Comparison of ENCODE assay signal across 19 cellular contexts in the genomic region with DNA sequence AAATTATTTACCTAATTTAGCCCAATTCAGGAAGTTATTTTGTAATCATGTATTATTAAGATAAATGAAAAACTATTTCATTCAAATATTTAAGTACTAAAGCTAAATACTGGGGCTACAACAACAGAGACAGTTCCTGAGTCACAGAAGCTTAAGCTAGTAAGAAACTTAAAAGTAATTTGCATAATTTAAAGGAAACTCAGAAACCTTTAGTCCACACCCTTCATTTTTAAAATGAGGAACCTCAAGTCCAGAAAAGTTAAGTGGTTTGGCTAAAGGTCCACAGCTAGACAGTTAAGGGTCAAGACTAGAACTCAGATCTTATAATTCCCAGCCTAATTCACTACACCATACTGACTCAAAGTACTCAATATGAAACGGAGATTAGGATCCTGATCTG. TPM values are rescaled to one million over a fixed set of nuclear protein-coding genes. Genes with fewer than 3 reads are reported as not detected.
DNase-seq lines count a peak whose midpoint lies in the region; ATAC-seq and TF ChIP-seq lines count a peak whose summit lies in the region.
"Had no signal": no experiment of that assay in that cellular context is flagged by ENCODE, and none has a peak within 500 bp of the region (broad histone marks: within the 10 kb centered on the region; RNA-seq: fewer than 3 reads in every experiment).

No MANE protein-coding gene starts in this region.

- intact Hi-C loops in activated CD8-positive, alpha-beta T cell treated with anti-CD3 and anti-CD28 coated beads for 36 hours (cut with micrococcal nuclease): no loop called here

- no peak for TF ChIP-seq CTCF in activated CD8-positive, alpha-beta T cell treated with anti-CD3 and anti-CD28 coated beads for 36 hours (IDR thresholded peaks at IDR 0.05)

- H3K4me3 Mint-ChIP-seq in naive B cell: peak overlapping the region; percentile 12 to 75 (median 54)
- H3K4me3 Mint-ChIP-seq in activated CD8-positive, alpha-beta T cell treated with anti-CD3 and anti-CD28 coated beads for 36 hours: no peak overlapping the region
- H3K4me3 Mint-ChIP-seq: natural killer cell treated with Interleukin-12 subunit alpha and Interleukin-12 subunit beta and Interleukin-15 and Interleukin-18, amount 100 ng/mL, for 72 hours; type B pancreatic cell had no signal

- H3K4me1 Mint-ChIP-seq in naive B cell: peaks cover 44 to 76% (median 51%) of the 10 kb centered on the region in 3 donors
- peaks cover 55% of the 10 kb centered on the region for H3K4me1 Mint-ChIP-seq in activated CD8-positive, alpha-beta T cell treated with anti-CD3 and anti-CD28 coated beads for 36 hours (ENCODE audit: low read depth)

- H3K27ac Mint-ChIP-seq in naive B cell: peak overlapping the region in 2 of 6 donors; percentile 45 to 85
- no peak overlapping the region for H3K27ac Mint-ChIP-seq in activated CD8-positive, alpha-beta T cell treated with anti-CD3 and anti-CD28 coated beads for 36 hours
- H3K27ac Mint-ChIP-seq: type B pancreatic cell had no signal

- DNase-seq in naive B cell: peak; percentile 34
- no peak for DNase-seq in GDM1 (lab: John Stamatoyannopoulos, UW)
- DNase-seq in NCI-H1694 treated with DMSO at 0.1 percent for 48 hours (lab: John Stamatoyannopoulos, UW): no peak
- DNase-seq in activated CD8-positive, alpha-beta T cell treated with anti-CD3 and anti-CD28 coated beads for 36 hours: no peak
- no peak for DNase-seq in erythroblast (lab: John Stamatoyannopoulos, UW)
- DNase-seq: activated naive CD4-positive, alpha-beta T cell; brain microvascular endothelial cell; DMS79; left ventricle myocardium inferior; NCI-H1436 treated with DMSO at 0.1 percent for 48 hours; NCI-H510A treated with DMSO at 0.1 percent for 48 hours; retina; RPMI8226; stimulated activated CD4-positive, alpha-beta T cell treated with anti-CD3 and anti-CD28 coated beads, Interleukin-1b, Interleukin-23, amount 100 ng/mL, for 48 hours had no signal

- CTCF ChIA-PET in activated CD8-positive, alpha-beta T cell treated with anti-CD3 and anti-CD28 coated beads for 36 hours (lab: Charles Lee): interaction anchor here (0.7 kb wide), 1 partner anchor 26 kb away, joined by 3 read pairs; no protein-coding TSS in a partner anchor

- POLR2A ChIA-PET in activated CD8-positive, alpha-beta T cell treated with anti-CD3 and anti-CD28 coated beads for 36 hours (lab: Charles Lee): no interaction called here

- H3K9me3 Mint-ChIP-seq in naive B cell: no peaks in the 10 kb centered on the region
- no peaks in the 10 kb centered on the region for H3K9me3 Mint-ChIP-seq in activated CD8-positive, alpha-beta T cell treated with anti-CD3 and anti-CD28 coated beads for 36 hours
- H3K9me3 Mint-ChIP-seq: natural killer cell treated with Interleukin-12 subunit alpha and Interleukin-12 subunit beta and Interleukin-15 and Interleukin-18, amount 100 ng/mL, for 72 hours had no signal

- no peak for TF ChIP-seq POLR2A in erythroblast (IDR thresholded peaks at IDR 0.05; ENCODE audit: low read length)

- ATAC-seq in GM18511 (IDR thresholded peaks at IDR 0.05; ENCODE audit: unreplicated experiment) (peak; percentile 30), GM21619 (IDR thresholded peaks at IDR 0.05; ENCODE audit: unreplicated experiment) (peak; percentile 33), HG03571 (IDR thresholded peaks at IDR 0.05; ENCODE audit: unreplicated experiment) (peak; percentile 38), naive B cell (ENCODE audit: low read depth in 2 of 2) (peak; percentile 78 to 84)
- ATAC-seq in activated CD8-positive, alpha-beta T cell treated with anti-CD3 and anti-CD28 coated beads for 36 hours: no peak
- ATAC-seq: natural killer cell treated with Interleukin-12 subunit alpha and Interleukin-12 subunit beta and Interleukin-15 and Interleukin-18, amount 100 ng/mL, for 72 hours had no signal

- no peaks in the 10 kb centered on the region for H3K27me3 Mint-ChIP-seq in naive B cell
- no peaks in the 10 kb centered on the region for H3K27me3 Mint-ChIP-seq in activated CD8-positive, alpha-beta T cell treated with anti-CD3 and anti-CD28 coated beads for 36 hours
- H3K27me3 Mint-ChIP-seq: natural killer cell treated with Interleukin-12 subunit alpha and Interleukin-12 subunit beta and Interleukin-15 and Interleukin-18, amount 100 ng/mL, for 72 hours; type B pancreatic cell had no signal

- H3K36me3 Mint-ChIP-seq in naive B cell: peaks cover 0 to 7% of the 10 kb centered on the region in 2 donors
- H3K36me3 Mint-ChIP-seq in activated CD8-positive, alpha-beta T cell treated with anti-CD3 and anti-CD28 coated beads for 36 hours (ENCODE audit: low read depth): peaks cover 9% of the 10 kb centered on the region
- H3K36me3 Mint-ChIP-seq: natural killer cell treated with Interleukin-12 subunit alpha and Interleukin-12 subunit beta and Interleukin-15 and Interleukin-18, amount 100 ng/mL, for 72 hours had no signal

RNA-seq across cellular contexts. Expression of a gene that starts 7.2 kb away (rescaled TPM):
- polyA plus RNA-seq in naive B cell (ENCODE audit: low read depth in 6 of 6): 100 to 1,000 TPM in 1 of 6 donors, 10 to 100 TPM in 5; 72.2 to 116 (median 84.1) TPM
- total RNA-seq in activated CD8-positive, alpha-beta T cell treated with anti-CD3 and anti-CD28 coated beads for 36 hours: 10 to 100 TPM; 14.6 to 15.9 TPM
